ENCODE assay signal across 9 cellular contexts in genomic region chr5:157563373-157564148, GRCh38. TPM values are rescaled to one million over a fixed set of nuclear protein-coding genes. Genes with fewer than 3 reads are reported as not detected.
DNase-seq lines count a peak whose midpoint lies in the region; ATAC-seq and TF ChIP-seq lines count a peak whose summit lies in the region.
"Had no signal": no experiment of that assay in that cellular context is flagged by ENCODE, and none has a peak within 500 bp of the region (broad histone marks: within the 10 kb centered on the region; RNA-seq: fewer than 3 reads in every experiment).

No MANE protein-coding gene starts in this region.

- peaks cover 11% of the 10 kb centered on the region for H3K4me1 ChIP-seq in OCI-LY7 (ENCODE audit: insufficient read depth, low read length, poor library complexity, severe bottlenecking)

- no peak overlapping the region for H3K4me3 Mint-ChIP-seq in nephron
- H3K4me3 Mint-ChIP-seq in T-helper 2 cell treated with Interferon-gamma antibody and Interleukin-4, amounts not matched to agents 5 μg/mL and 100 μg/mL, for 36 hours, result no peak overlapping the region
- H3K4me3 Mint-ChIP-seq: activated naive CD4-positive, alpha-beta T cell treated with anti-CD3 and anti-CD28 coated beads, Interleukin-2, amount 50 U/mL, for 24 hours had no signal

- no peak for TF ChIP-seq CTCF in nephron (IDR thresholded peaks at IDR 0.05; ENCODE audit: unreplicated experiment in 3 of 3)
- no peak for TF ChIP-seq CTCF in OCI-LY7 (conservative IDR thresholded peaks at IDR 0.05; ENCODE audit: low read length)

- no peaks in the 10 kb centered on the region for H3K9me2 ChIP-seq in OCI-LY7 (ENCODE audit: insufficient read depth, low read length)

- intact Hi-C loops in OCI-LY7 (cut with micrococcal nuclease; ENCODE audit: unreplicated experiment), result no loop called here

- H3K27ac ChIP-seq in cingulate gyrus (ENCODE audit: low read depth, low read length), result peak overlapping the region; percentile 30
- H3K27ac ChIP-seq in OCI-LY7 (ENCODE audit: low read depth, low read length, poor library complexity, severe bottlenecking), result no peak overlapping the region

- BruUV-seq in OCI-LY7 (replicated peaks; lab: Mats Ljungman, UMichigan), result no TSS peak

- ATAC-seq in GM21423 (IDR thresholded peaks at IDR 0.05; ENCODE audit: unreplicated experiment), result no peak

- H2AFZ ChIP-seq in OCI-LY7 (ENCODE audit: low read length), result no peak overlapping the region

- no peaks in the 10 kb centered on the region for H3K79me2 ChIP-seq in OCI-LY7 (ENCODE audit: insufficient read depth, low read depth, low read length)

- H3K27ac Mint-ChIP-seq in nephron, result peak overlapping the region; percentile 48 to 70 (median 69)
- no peak overlapping the region for H3K27ac Mint-ChIP-seq in T-helper 2 cell treated with Interferon-gamma antibody and Interleukin-4, amounts not matched to agents 5 μg/mL and 100 μg/mL, for 36 hours
- H3K27ac Mint-ChIP-seq: activated naive CD4-positive, alpha-beta T cell treated with anti-CD3 and anti-CD28 coated beads, Interleukin-2, amount 50 U/mL, for 24 hours had no signal

- H3K36me3 ChIP-seq in OCI-LY7 (ENCODE audit: insufficient read depth, low read length), result peaks cover 79% of the 10 kb centered on the region

- no peaks in the 10 kb centered on the region for H4K20me1 ChIP-seq in OCI-LY7 (ENCODE audit: insufficient read depth, low read length)

- H3K4me3 ChIP-seq in OCI-LY7 (ENCODE audit: low read depth, low read length, poor library complexity, severe bottlenecking), result no peak overlapping the region

- H3K4me2 ChIP-seq in OCI-LY7 (ENCODE audit: low read length), result no peak overlapping the region

- H3K9me3 ChIP-seq in OCI-LY7 (ENCODE audit: low read length), result no peaks in the 10 kb centered on the region

- DNase-seq in A172 (ENCODE audit: low spot score) (peak; percentile 86), NCI-H226 (peak; percentile 76), OCI-LY7 (ENCODE audit: low spot score) (no peak), GOT3 (lab: John Stamatoyannopoulos, UW) (no peak)
- DNase-seq in T-helper 2 cell treated with Interferon-gamma antibody and Interleukin-4, amounts not matched to agents 5 μg/mL and 100 μg/mL, for 36 hours (ENCODE audit: low spot score), result no peak

- H3K27me3 Mint-ChIP-seq in nephron (ENCODE audit: low read depth), result no peaks in the 10 kb centered on the region
- no peaks in the 10 kb centered on the region for H3K27me3 Mint-ChIP-seq in T-helper 2 cell treated with Interferon-gamma antibody and Interleukin-4, amounts not matched to agents 5 μg/mL and 100 μg/mL, for 36 hours (ENCODE audit: low read depth)
- H3K27me3 Mint-ChIP-seq: activated naive CD4-positive, alpha-beta T cell treated with anti-CD3 and anti-CD28 coated beads, Interleukin-2, amount 50 U/mL, for 24 hours had no signal

- POLR2A ChIA-PET in OCI-LY7 (lab: Charles Lee), result interaction anchor here (0.6 to 1.6 kb wide), 5 partner anchors 13 to 66 kb away, joined by 3 to 7 read pairs (median 3); no protein-coding TSS in a partner anchor

- CTCF ChIA-PET in OCI-LY7 (lab: Charles Lee; ENCODE audit: unreplicated experiment), result no interaction called here

- no peaks in the 10 kb centered on the region for H3K9me3 Mint-ChIP-seq in nephron
- no peaks in the 10 kb centered on the region for H3K9me3 Mint-ChIP-seq in T-helper 2 cell treated with Interferon-gamma antibody and Interleukin-4, amounts not matched to agents 5 μg/mL and 100 μg/mL, for 36 hours
- H3K9me3 Mint-ChIP-seq: activated naive CD4-positive, alpha-beta T cell treated with anti-CD3 and anti-CD28 coated beads, Interleukin-2, amount 50 U/mL, for 24 hours had no signal

- H3K4me1 Mint-ChIP-seq in nephron, result peaks cover 58% of the 10 kb centered on the region
- H3K4me1 Mint-ChIP-seq in T-helper 2 cell treated with Interferon-gamma antibody and Interleukin-4, amounts not matched to agents 5 μg/mL and 100 μg/mL, for 36 hours (ENCODE audit: low read depth), result peaks cover 66% of the 10 kb centered on the region
- H3K4me1 Mint-ChIP-seq: activated naive CD4-positive, alpha-beta T cell treated with anti-CD3 and anti-CD28 coated beads, Interleukin-2, amount 50 U/mL, for 24 hours had no signal

- peaks cover 17% of the 10 kb centered on the region for H3K36me3 Mint-ChIP-seq in nephron (ENCODE audit: low read depth)
- H3K36me3 Mint-ChIP-seq in T-helper 2 cell treated with Interferon-gamma antibody and Interleukin-4, amounts not matched to agents 5 μg/mL and 100 μg/mL, for 36 hours (ENCODE audit: low read depth), result peaks cover 88% of the 10 kb centered on the region
- H3K36me3 Mint-ChIP-seq: activated naive CD4-positive, alpha-beta T cell treated with anti-CD3 and anti-CD28 coated beads, Interleukin-2, amount 50 U/mL, for 24 hours had no signal

RNA-seq across cellular contexts. Expression of gene ADAM19, which starts 12.0 kb away (rescaled TPM):
- total RNA-seq in A172 (2014; rRNA removed; shearing (Covaris generic)), result 43.1 and 50.3 TPM in 2 replicates
- 19.0 and 24.2 TPM in 2 replicates for total RNA-seq in OCI-LY7 (2014; rRNA removed; shearing (Covaris generic))
- total RNA-seq in OCI-LY7 (2022), result 78.3 and 103 TPM in 2 replicates

Comparison
In these comparisons a context has a peak if more than half of its experiments do, and no peak if none do; other contexts are left out.
1. DNase-seq: peak in A172 (single experiment) and NCI-H226 (single experiment); none in OCI-LY7 (single experiment), GOT3 (single experiment) and T-helper 2 cell treated with Interferon-gamma antibody and Interleukin-4, amounts not matched to agents 5 μg/mL and 100 μg/mL, for 36 hours (single experiment).